In genomic region chr14:105419305-105420091, GRCh38 we compare ENCODE assay signal across 8 cellular contexts. TPM values are rescaled to one million over a fixed set of nuclear protein-coding genes. Genes with fewer than 3 reads are reported as not detected.
DNase-seq lines count a peak whose midpoint lies in the region; ATAC-seq, FAIRE-seq and TF ChIP-seq lines count a peak whose summit lies in the region.

MTA1 (plus strand) TSS chr14:105419827; CDS start chr14:105420036, 209 bp downstream.

- TF ChIP-seq RAD21 in SK-N-SH (IDR thresholded peaks at IDR 0.05; ENCODE audit: low read length), result no peak

- H2AFZ ChIP-seq in SK-N-SH (ENCODE audit: low read depth), result peak within 1 kb of the TSS; percentile 77; the same call in 1 of the 2 replicates

- H3K27ac ChIP-seq in SK-N-SH (ENCODE audit: low read depth in 2 of 2, low read length in 1 of 2), result peak within 1 kb of the TSS; percentile 47 to 87; a peak in 3 of 4 replicates
- H3K27ac ChIP-seq in ascending aorta, result peak within 1 kb of the TSS; percentile 65 to 66

- ATAC-seq in HG02981 (IDR thresholded peaks at IDR 0.05; ENCODE audit: unreplicated experiment) (peak; percentile 49), sciatic nerve (peak; percentile 45), GM18517 (IDR thresholded peaks at IDR 0.05; ENCODE audit: unreplicated experiment) (no peak), GM19467 (IDR thresholded peaks at IDR 0.05; ENCODE audit: unreplicated experiment) (no peak)

- no peak for FAIRE-seq in GM12891 (lab: Jason Lieb, UNC)

- WGBS in SK-N-SH (ENCODE audit: low lambda C conversion rate), result 8% methylated on average over 4 of the region's 93 CpGs

- CTCF ChIA-PET in SK-N-SH (lab: Yijun Ruan, JAX), result interaction anchor here (1.2 kb wide), 1 partner anchor 61 kb away, joined by 6 read pairs; no protein-coding TSS in a partner anchor

- peak; percentile 85 for DNase-seq in GM12891 (ENCODE audit: insufficient read length, low spot score)
- peak; percentile 86 for DNase-seq in SK-N-SH
- no peak for DNase-seq in ascending aorta (ENCODE audit: low spot score in 2 of 2)
- DNase-seq in hepatic stellate cell (ENCODE audit: low spot score), result peak; percentile 66
- DNase-seq in sciatic nerve (ENCODE audit: low spot score), result no peak

- peak within 1 kb of the TSS; percentile 67 to 74 for H3K4me3 ChIP-seq in SK-N-SH (ENCODE audit: low read depth in 2 of 2, low read length in 1 of 2)
- H3K4me3 ChIP-seq in ascending aorta, result peak within 1 kb of the TSS; percentile 70 to 88

- POLR2A ChIA-PET in SK-N-SH (lab: Yijun Ruan, JAX), result no interaction called here

- TF ChIP-seq CTCF in SK-N-SH (IDR thresholded peaks at IDR 0.05) (no peak), ascending aorta (IDR thresholded peaks at IDR 0.05) (no peak)

- H3K4me2 ChIP-seq in SK-N-SH, result peak within 1 kb of the TSS; percentile 97

- peaks cover 50% of the 10 kb centered on the region for H3K79me2 ChIP-seq in SK-N-SH (ENCODE audit: insufficient read depth)

- H3K27me3 ChIP-seq in SK-N-SH (ENCODE audit: insufficient read depth) (no peaks in the 10 kb centered on the region), ascending aorta (no peaks in the 10 kb centered on the region)

- peak within 1 kb of the TSS; percentile 85 for H3K9ac ChIP-seq in SK-N-SH

- peaks cover 29% of the 10 kb centered on the region for H4K20me1 ChIP-seq in SK-N-SH (ENCODE audit: insufficient read depth)

- H3K9me3 ChIP-seq in SK-N-SH (no peaks in the 10 kb centered on the region), ascending aorta (no peaks in the 10 kb centered on the region)

- peaks cover 11% of the 10 kb centered on the region for H3F3A ChIP-seq in SK-N-SH (replicated peaks; ENCODE audit: insufficient read depth)

- TF ChIP-seq EP300 in SK-N-SH (IDR thresholded peaks at IDR 0.05; ENCODE audit: borderline replicate concordance in 1 of 2, low read depth in 1 of 2, low read length in 1 of 2), result no peak

- intact Hi-C loops in ascending aorta (cut with DNase I), result loop anchor here (2.0 to 10.0 kb wide), 3 partner anchors 61 to 175 kb away; partner anchors contain the start of genes BTBD6 and TEDC1
- intact Hi-C loops in sciatic nerve (cut with DNase I), result no loop called here

- no peak for TF ChIP-seq POLR2A in GM12891 (IDR thresholded peaks at IDR 0.05; ENCODE audit: low read depth, low read length)

- no peaks in the 10 kb centered on the region for H3K36me3 ChIP-seq in SK-N-SH (replicated peaks in 1 of 2; ENCODE audit: control insufficient read depth in 1 of 2, insufficient read depth in 2 of 2, low read length in 1 of 2)
- no peaks in the 10 kb centered on the region for H3K36me3 ChIP-seq in ascending aorta

- H3K4me1 ChIP-seq in SK-N-SH (ENCODE audit: control insufficient read depth in 1 of 2, insufficient read depth in 2 of 2, low read depth in 1 of 2, low read length in 1 of 2) (peaks cover 12 to 48% of the 10 kb centered on the region in 2 experiments; a peak in 3 of 4 replicates), ascending aorta (peaks cover 10 to 29% of the 10 kb centered on the region in 2 donors)

- H3K9me2 ChIP-seq in SK-N-SH, result no peaks in the 10 kb centered on the region

TF ChIP-seq in GM12891, 5 proteins besides CTCF, POLR2A, EP300 and RAD21:
- no peak for TF ChIP-seq POLR2AphosphoS5 (IDR thresholded peaks at IDR 0.05; ENCODE audit: low read depth, low read length)
- no peak for TF ChIP-seq PAX5 (IDR thresholded peaks at IDR 0.05; ENCODE audit: insufficient read depth, low read length, severe bottlenecking)
- no peak for TF ChIP-seq TAF1 (IDR thresholded peaks at IDR 0.05; ENCODE audit: low read depth, low read length)
- no peak for TF ChIP-seq SPI1 (IDR thresholded peaks at IDR 0.05; ENCODE audit: low read depth, low read length)
- TF ChIP-seq POU2F2 (IDR thresholded peaks at IDR 0.05; ENCODE audit: low read depth, low read length), result no peak
TF ChIP-seq in GM12891: peak in this region for 0.

TF ChIP-seq in SK-N-SH, 30 proteins besides CTCF, POLR2A, EP300 and RAD21:
- no peak for TF ChIP-seq USF2 (IDR thresholded peaks at IDR 0.05; ENCODE audit: borderline replicate concordance, low read depth, low read length)
- TF ChIP-seq POLR2AphosphoS5 (IDR thresholded peaks at IDR 0.05; ENCODE audit: low read depth, low read length), result peak; percentile 49; the same call in 1 of the 2 replicates

RNA-seq across cellular contexts. Expression of gene MTA1, which starts in this region (rescaled TPM):
- polyA plus RNA-seq in GM12891 (2012; ENCODE audit: low read depth, missing spikeins), result 64.5 TPM
- polyA plus RNA-seq in SK-N-SH (2012; rRNA removed), result 74.8 and 96.3 TPM in 2 replicates
- 45.4 and 60.6 TPM in 2 replicates for polyA plus RNA-seq in SK-N-SH (2012; cell fraction: cytosol; rRNA removed)
- 499 and 721 TPM in 2 replicates for polyA plus RNA-seq in SK-N-SH (2012; cell fraction: nucleus; rRNA removed)
- total RNA-seq in ascending aorta (118 TPM), sciatic nerve (95.2 TPM)

Comparison
In these comparisons a context has a peak if more than half of its experiments do, and no peak if none do; other contexts are left out.
1. DNase-seq: peak in GM12891 (single experiment), SK-N-SH (single experiment) and hepatic stellate cell (single experiment); none in ascending aorta (0 of 2) and sciatic nerve (single experiment).
2. ATAC-seq: peak in HG02981 (single experiment) and sciatic nerve (single experiment); none in GM18517 (single experiment) and GM19467 (single experiment).